ENCODE assay signal across 1 cellular context in genomic region chrX:119852410-119853353, GRCh38.
TF ChIP-seq lines count a peak whose summit lies in the region.

Gene UPF3B (minus strand): TSS chrX:119852963. CDS start chrX:119852928, 35 bp downstream.

TF ChIP-seq in HepG2, 621 proteins besides CTCF, POLR2A, EP300 and RAD21 (continued from another document):
- no peak for TF ChIP-seq REST (IDR thresholded peaks at IDR 0.05; ENCODE audit: borderline replicate concordance in 1 of 2, low read depth in 1 of 2, low read length in 2 of 2)
- TF ChIP-seq ZNF430 (CRISPR knock-in tag; IDR thresholded peaks at IDR 0.05), result no peak
- TF ChIP-seq GPBP1L1 (CRISPR knock-in tag; IDR thresholded peaks at IDR 0.05), result no peak
- no peak for TF ChIP-seq EEA1 (CRISPR knock-in tag; IDR thresholded peaks at IDR 0.05; ENCODE audit: borderline replicate concordance)
- TF ChIP-seq FIP1L1 (IDR thresholded peaks at IDR 0.05; ENCODE audit: borderline replicate concordance, insufficient read depth, low read depth, low read length), result no peak
- TF ChIP-seq HMG20B (CRISPR knock-in tag; conservative IDR thresholded peaks at IDR 0.05), result no peak
- TF ChIP-seq TRIM22 (IDR thresholded peaks at IDR 0.05), result no peak
- TF ChIP-seq ETV5 (CRISPR knock-in tag; IDR thresholded peaks at IDR 0.05; ENCODE audit: borderline replicate concordance), result no peak; the same call in 1 of the 2 replicates
- TF ChIP-seq ZNF253 (CRISPR knock-in tag; IDR thresholded peaks at IDR 0.05; ENCODE audit: borderline replicate concordance), result no peak
- TF ChIP-seq HNRNPH1 (optimal IDR thresholded peaks at IDR 0.05; ENCODE audit: low read depth, low read length), result no peak
- peak; percentile 65; the same call in 1 of the 2 replicates for TF ChIP-seq TAF1 (CRISPR knock-in tag; IDR thresholded peaks at IDR 0.05)
- TF ChIP-seq CHD2 (IDR thresholded peaks at IDR 0.05; ENCODE audit: low read depth, low read length), result peak; percentile 93
- no peak for TF ChIP-seq ETS1 (CRISPR knock-in tag; IDR thresholded peaks at IDR 0.05)
- TF ChIP-seq GATAD2A (CRISPR knock-in tag; IDR thresholded peaks at IDR 0.05), result no peak
- no peak for TF ChIP-seq MAZ (IDR thresholded peaks at IDR 0.05; ENCODE audit: borderline replicate concordance, low read depth, low read length)
- TF ChIP-seq MAZ (CRISPR knock-in tag; IDR thresholded peaks at IDR 0.05; ENCODE audit: low read depth), result no peak
- TF ChIP-seq SAP130 (CRISPR knock-in tag; IDR thresholded peaks at IDR 0.05; ENCODE audit: low read depth), result peak; percentile 79
- TF ChIP-seq KLF16 (CRISPR knock-in tag; IDR thresholded peaks at IDR 0.05), result 0 out of 4 replicates have a peak, but pooled peaks of 1 of the 2 experiments have one; percentile 12
- no peak for TF ChIP-seq ZNF878 (CRISPR knock-in tag; IDR thresholded peaks at IDR 0.05)
- TF ChIP-seq BRF2 (CRISPR knock-in tag; IDR thresholded peaks at IDR 0.05), result no peak
- peak; percentile 41; the same call in 1 of the 2 replicates for TF ChIP-seq ZNF574 (CRISPR knock-in tag; IDR thresholded peaks at IDR 0.05)
- TF ChIP-seq ZBTB37 (CRISPR knock-in tag; IDR thresholded peaks at IDR 0.05), result no peak
- TF ChIP-seq SNAPC4 (CRISPR knock-in tag; IDR thresholded peaks at IDR 0.05), result no peak
- TF ChIP-seq ZNF598 (CRISPR knock-in tag; IDR thresholded peaks at IDR 0.05; ENCODE audit: borderline replicate concordance), result no peak
- TF ChIP-seq NBN (conservative IDR thresholded peaks at IDR 0.05), result no peak
- peak; percentile 46; the same call in 1 of the 2 replicates for TF ChIP-seq MAX (IDR thresholded peaks at IDR 0.05)
- no peak for TF ChIP-seq SAFB2 (CRISPR knock-in tag; IDR thresholded peaks at IDR 0.05; ENCODE audit: borderline replicate concordance, low read depth)
- peak; percentile 67 for TF ChIP-seq NR2C2 (CRISPR knock-in tag; IDR thresholded peaks at IDR 0.05; ENCODE audit: borderline replicate concordance)
- no peak for TF ChIP-seq SOX6 (IDR thresholded peaks at IDR 0.05)
- peak; percentile 40; the same call in 1 of the 2 replicates for TF ChIP-seq SOX6 (CRISPR knock-in tag; IDR thresholded peaks at IDR 0.05)
- TF ChIP-seq NFYC (CRISPR knock-in tag; IDR thresholded peaks at IDR 0.05), result peak; percentile 79
- no peak; the same call in 1 of the 2 replicates for TF ChIP-seq IKZF5 (CRISPR knock-in tag; IDR thresholded peaks at IDR 0.05)
- TF ChIP-seq YEATS4 (CRISPR knock-in tag; IDR thresholded peaks at IDR 0.05; ENCODE audit: borderline replicate concordance), result no peak; the same call in 1 of the 2 replicates
- TF ChIP-seq FOXO1 (CRISPR knock-in tag; IDR thresholded peaks at IDR 0.05), result no peak
- peak; percentile 77 for TF ChIP-seq CREB1 (IDR thresholded peaks at IDR 0.05)
- peak; percentile 90 for TF ChIP-seq CREB1 (CRISPR knock-in tag; IDR thresholded peaks at IDR 0.05)
- TF ChIP-seq GZF1 (CRISPR knock-in tag; IDR thresholded peaks at IDR 0.05), result no peak
- TF ChIP-seq ZNF563 (CRISPR knock-in tag; IDR thresholded peaks at IDR 0.05), result no peak
- TF ChIP-seq DNMT1 (CRISPR knock-in tag; IDR thresholded peaks at IDR 0.05), result no peak
- no peak for TF ChIP-seq ATM (IDR thresholded peaks at IDR 0.05; ENCODE audit: borderline replicate concordance)
